Comparison of ENCODE assay signal across 15 cellular contexts in genomic region chr11:67422894-67423293, GRCh38. TPM values are rescaled to one million over a fixed set of nuclear protein-coding genes. Genes with fewer than 3 reads are reported as not detected.
A peak's percentile ranks its signal among the peaks of the same experiment; 100 is the strongest.
DNase-seq lines count a peak whose midpoint lies in the region; ATAC-seq, FAIRE-seq and TF ChIP-seq lines count a peak whose summit lies in the region.
"Had no signal": no experiment of that assay in that cellular context is flagged by ENCODE, and none has a peak within 500 bp of the region (broad histone marks: within the 10 kb centered on the region; RNA-seq: fewer than 3 reads in every experiment).

No MANE protein-coding gene starts in this region.

- no peaks in the 10 kb centered on the region for H3K79me1 ChIP-seq in H1 (ENCODE audit: low read depth, low read length)

- FAIRE-seq in H1 (lab: Jason Lieb, UNC): no peak

- CTCF ChIA-PET in H1 (lab: Charles Lee; ENCODE audit: partially characterized antibody): interaction anchor here (1.1 to 1.5 kb wide), 4 partner anchors 21 to 106 kb away, joined by 3 to 5 read pairs (median 3); partner anchors contain the start of gene PPP1CA

- H3K27ac Mint-ChIP-seq in activated CD4-positive, alpha-beta T cell treated with anti-CD3 and anti-CD28 coated beads, Interleukin-2, amount 10 ng/mL, durations not matched to agents 24 days and 14 days: no peak overlapping the region
- no peak overlapping the region for H3K27ac Mint-ChIP-seq in neural crest cell (ENCODE audit: unreplicated experiment)
- H3K27ac Mint-ChIP-seq: activated CD8-positive, alpha-beta memory T cell treated with anti-CD3 and anti-CD28 coated beads, Interleukin-2, amount 10 ng/mL, durations not matched to agents 7 days and 5 days had no signal

- H3K23me2 ChIP-seq in H1 (ENCODE audit: low read depth, low read length): peaks cover 12% of the 10 kb centered on the region; the same call in 1 of the 2 replicates

- TF ChIP-seq POLR2A in H1 (IDR thresholded peaks at IDR 0.05; ENCODE audit: control extremely low read depth in 1 of 2, low read depth in 2 of 2, low read length in 2 of 2): no peak

- H2AFZ ChIP-seq in H1 (ENCODE audit: low read length): no peak overlapping the region

- H3K9ac ChIP-seq in H1 (replicated peaks in 1 of 4; ENCODE audit: extremely low read depth in 1 of 4, low read depth in 3 of 4, low read length in 3 of 4): no peak overlapping the region

- peak overlapping the region; percentile 39 for H3K4me3 Mint-ChIP-seq in activated CD4-positive, alpha-beta T cell treated with anti-CD3 and anti-CD28 coated beads, Interleukin-2, amount 10 ng/mL, durations not matched to agents 24 days and 14 days
- peak overlapping the region; percentile 31 for H3K4me3 Mint-ChIP-seq in neural crest cell
- no peak overlapping the region for H3K4me3 Mint-ChIP-seq in activated T-cell treated with anti-CD3 and anti-CD28 coated beads, Interleukin-2, amount 50 U/mL, for 4 hours
- H3K4me3 Mint-ChIP-seq: activated CD8-positive, alpha-beta memory T cell treated with anti-CD3 and anti-CD28 coated beads, Interleukin-2, amount 10 ng/mL, durations not matched to agents 7 days and 5 days had no signal

- H3K79me2 ChIP-seq in H1 (ENCODE audit: control insufficient read depth in 1 of 2, insufficient read depth in 2 of 2, low read length in 2 of 2): no peaks in the 10 kb centered on the region

- H2BK15ac ChIP-seq in H1 (ENCODE audit: low read length): no peak overlapping the region

- 80% methylated on average over 6 of the region's 6 CpGs; no CpG with 5 or more reads in 1 of the 2 experiments for whole genome bisulfite sequencing in H1 (ENCODE audit: extremely low coverage in 1 of 2, insufficient coverage in 1 of 2, insufficient read length in 1 of 2, insufficient replicate concordance in 2 of 2, low coverage in 1 of 2, low lambda C conversion rate in 2 of 2, missing lambda C conversion rate in 1 of 2), 2 experiments

- no peak for TF ChIP-seq EP300 in H1 (IDR thresholded peaks at IDR 0.05; ENCODE audit: borderline replicate concordance in 1 of 2, low read depth in 2 of 2, low read length in 2 of 2)

- H3K9me3 Mint-ChIP-seq in activated CD4-positive, alpha-beta T cell treated with anti-CD3 and anti-CD28 coated beads, Interleukin-2, amount 10 ng/mL, durations not matched to agents 24 days and 14 days: no peaks in the 10 kb centered on the region
- H3K9me3 Mint-ChIP-seq in neural crest cell: no peaks in the 10 kb centered on the region
- no peaks in the 10 kb centered on the region for H3K9me3 Mint-ChIP-seq in activated T-cell treated with anti-CD3 and anti-CD28 coated beads, Interleukin-2, amount 50 U/mL, for 4 hours
- H3K9me3 Mint-ChIP-seq: naive B cell had no signal

- no peak overlapping the region for H4K5ac ChIP-seq in H1 (ENCODE audit: insufficient read length, low read depth, low read length)

- TF ChIP-seq CTCF in H1 (IDR thresholded peaks at IDR 0.05; ENCODE audit: control extremely low read depth in 1 of 3, insufficient read depth in 1 of 3, low read depth in 1 of 3, low read length in 3 of 3) (no peak), neural crest cell (conservative IDR thresholded peaks at IDR 0.05) (no peak)

- no peak overlapping the region for H3K18ac ChIP-seq in H1 (ENCODE audit: extremely low read depth, low read length)

- no peak overlapping the region for H3K56ac ChIP-seq in H1 (replicated peaks; ENCODE audit: insufficient read length, low read depth, low read length)

- H3K4me1 Mint-ChIP-seq in activated CD4-positive, alpha-beta T cell treated with anti-CD3 and anti-CD28 coated beads, Interleukin-2, amount 10 ng/mL, durations not matched to agents 24 days and 14 days: peaks cover 30% of the 10 kb centered on the region
- peaks cover 15% of the 10 kb centered on the region for H3K4me1 Mint-ChIP-seq in neural crest cell
- peaks cover 37% of the 10 kb centered on the region for H3K4me1 Mint-ChIP-seq in activated T-cell treated with anti-CD3 and anti-CD28 coated beads, Interleukin-2, amount 50 U/mL, for 4 hours (ENCODE audit: low read depth)

- peak overlapping the region; percentile 12 for H4K91ac ChIP-seq in H1 (replicated peaks; ENCODE audit: insufficient read length, low read length)

- H4K8ac ChIP-seq in H1 (ENCODE audit: extremely low read depth, insufficient read depth, low read length): no peak overlapping the region

- no peak overlapping the region for H2BK5ac ChIP-seq in H1 (ENCODE audit: low read depth, low read length)

- intact Hi-C loops in activated CD4-positive, alpha-beta T cell treated with anti-CD3 and anti-CD28 coated beads, Interleukin-2, amount 10 ng/mL, durations not matched to agents 24 days and 14 days (cut with micrococcal nuclease): loop anchor here (10.0 kb wide), 1 partner anchor 182 kb away; the partner anchor contains the start of gene NDUFV1

- no peak for ATAC-seq in activated T-cell treated with anti-CD3 and anti-CD28 coated beads, Interleukin-2, amount 50 U/mL, for 4 hours
- ATAC-seq: activated CD8-positive, alpha-beta memory T cell treated with anti-CD3 and anti-CD28 coated beads, Interleukin-2, amount 10 ng/mL, durations not matched to agents 7 days and 5 days had no signal

- no peak overlapping the region for H2BK12ac ChIP-seq in H1 (ENCODE audit: low read depth, low read length)

- no peak overlapping the region for H3K4me3 ChIP-seq in H1 (ENCODE audit: extremely low read depth in 1 of 4, insufficient read depth in 2 of 4, low read depth in 3 of 4, low read length in 4 of 4)
- H3K4me3 ChIP-seq: SK-N-MC had no signal

- peaks cover 0 to 8% (median 5%) of the 10 kb centered on the region in 4 experiments; a peak in 4 of 7 replicates for H3K4me1 ChIP-seq in H1 (replicated peaks in 1 of 4; ENCODE audit: control insufficient read depth in 3 of 4, insufficient read depth in 4 of 4, low read length in 3 of 4)

- no peak overlapping the region for H3K23ac ChIP-seq in H1 (ENCODE audit: insufficient read length)

- no peak overlapping the region for H3K4me2 ChIP-seq in H1 (ENCODE audit: insufficient read depth in 1 of 2, low read depth in 2 of 2, low read length in 2 of 2)

- no peaks in the 10 kb centered on the region for H3K9me3 ChIP-seq in H1 (ENCODE audit: insufficient read depth in 2 of 2, low read depth in 1 of 2, low read length in 1 of 2)

- peaks cover 2% of the 10 kb centered on the region for H3K27me3 Mint-ChIP-seq in activated CD4-positive, alpha-beta T cell treated with anti-CD3 and anti-CD28 coated beads, Interleukin-2, amount 10 ng/mL, durations not matched to agents 24 days and 14 days
- H3K27me3 Mint-ChIP-seq in neural crest cell (ENCODE audit: low read depth): peaks cover 5% of the 10 kb centered on the region
- no peaks in the 10 kb centered on the region for H3K27me3 Mint-ChIP-seq in activated T-cell treated with anti-CD3 and anti-CD28 coated beads, Interleukin-2, amount 50 U/mL, for 4 hours (ENCODE audit: low read depth)
- H3K27me3 Mint-ChIP-seq: activated CD8-positive, alpha-beta memory T cell treated with anti-CD3 and anti-CD28 coated beads, Interleukin-2, amount 10 ng/mL, durations not matched to agents 7 days and 5 days; naive B cell had no signal

- no peak overlapping the region for H2AK5ac ChIP-seq in H1 (ENCODE audit: low read depth, low read length)

- H3K27me3 ChIP-seq in H1 (replicated peaks in 1 of 4; ENCODE audit: control insufficient read depth in 3 of 4, extremely low read depth in 1 of 4, insufficient read depth in 3 of 4, low read length in 3 of 4): peaks cover 0 to 8% (median 5%) of the 10 kb centered on the region in 4 experiments; a peak in 4 of 7 replicates

- H2BK120ac ChIP-seq in H1 (replicated peaks; ENCODE audit: low read depth, low read length): no peak overlapping the region

- H3K36me3 Mint-ChIP-seq in activated CD4-positive, alpha-beta T cell treated with anti-CD3 and anti-CD28 coated beads, Interleukin-2, amount 10 ng/mL, durations not matched to agents 24 days and 14 days (ENCODE audit: low read depth): no peaks in the 10 kb centered on the region
- no peaks in the 10 kb centered on the region for H3K36me3 Mint-ChIP-seq in neural crest cell (ENCODE audit: low read depth)
- no peaks in the 10 kb centered on the region for H3K36me3 Mint-ChIP-seq in activated T-cell treated with anti-CD3 and anti-CD28 coated beads, Interleukin-2, amount 50 U/mL, for 4 hours (ENCODE audit: insufficient read depth)
- H3K36me3 Mint-ChIP-seq: activated CD8-positive, alpha-beta memory T cell treated with anti-CD3 and anti-CD28 coated beads, Interleukin-2, amount 10 ng/mL, durations not matched to agents 7 days and 5 days; naive B cell had no signal

- no peak overlapping the region for H2BK20ac ChIP-seq in H1 (ENCODE audit: low read length)

- no peaks in the 10 kb centered on the region for H3K36me3 ChIP-seq in H1 (ENCODE audit: control insufficient read depth in 2 of 4, insufficient read depth in 4 of 4, low read length in 3 of 4)

- DNase-seq in activated CD4-positive, alpha-beta T cell treated with anti-CD3 and anti-CD28 coated beads, Interleukin-2, amount 10 ng/mL, durations not matched to agents 24 days and 14 days: no peak
- no peak for DNase-seq in activated CD4-positive, alpha-beta T cell treated with anti-CD3 and anti-CD28 coated beads for 48 hours
- peak; percentile 56 for DNase-seq in M059J (ENCODE audit: low read depth)
- no peak for DNase-seq in H1 (ENCODE audit: low read depth in 1 of 2, low spot score in 2 of 2)
- DNase-seq in neural crest cell (ENCODE audit: low read depth, low spot score): no peak
- no peak for DNase-seq in NCI-H1694 treated with DMSO at 0.1 percent for 48 hours (lab: John Stamatoyannopoulos, UW)
- DNase-seq in COR-L47 (lab: John Stamatoyannopoulos, UW): no peak
- no peak for DNase-seq in activated T-cell treated with anti-CD3 and anti-CD28 coated beads, Interleukin-2, amount 50 U/mL, for 4 hours
- DNase-seq: activated CD8-positive, alpha-beta memory T cell treated with anti-CD3 and anti-CD28 coated beads, Interleukin-2, amount 10 ng/mL, durations not matched to agents 7 days and 5 days; activated naive CD4-positive, alpha-beta T cell; KBM-7; naive B cell; NCI-H1105; NCI-H345 had no signal

- no peak overlapping the region for H3K4ac ChIP-seq in H1 (replicated peaks; ENCODE audit: insufficient read length, low read depth, low read length)

- peaks cover 0 to 3% of the 10 kb centered on the region in 2 experiments for H4K20me1 ChIP-seq in H1 (replicated peaks in 1 of 2; ENCODE audit: control insufficient read depth in 1 of 2, insufficient read depth in 2 of 2, low read length in 2 of 2)

- no peak for TF ChIP-seq RAD21 in H1 (IDR thresholded peaks at IDR 0.05 in 1 of 2, conservative IDR thresholded peaks at IDR 0.05 in 1 of 2; ENCODE audit: low read depth in 2 of 2, low read length in 2 of 2)

- POLR2A ChIA-PET in H1 (lab: Charles Lee; ENCODE audit: partially characterized antibody): interaction anchor here (0.7 to 10.2 kb wide), 4 partner anchors 13 to 42 kb away, joined by 3 to 104 read pairs (median 4); partner anchors contain the start of genes PPP1CA and PTPRCAP

- no peak overlapping the region for H3K27ac ChIP-seq in H1 (ENCODE audit: low read depth, low read length)
- H3K27ac ChIP-seq: SK-N-MC had no signal

- H3K14ac ChIP-seq in H1 (ENCODE audit: insufficient read length): no peak overlapping the region

RNA-seq across cellular contexts. Expression of gene RPS6KB2, which starts 5.4 kb away (rescaled TPM):
- 79.3 and 83.1 TPM in 2 replicates for total RNA-seq in activated CD4-positive, alpha-beta T cell treated with anti-CD3 and anti-CD28 coated beads, Interleukin-2, amount 10 ng/mL, durations not matched to agents 24 days and 14 days
- total RNA-seq in M059J (2014; rRNA removed; shearing (Covaris generic)): 36.6 and 37.1 TPM in 2 replicates
- total RNA-seq in H1 (2021; fragmentation: NEBNext Ultra II Directional; extraction: Animal tissue kit (Norgen Biotek cat#: 25700)): 41.0 and 43.9 TPM in 2 replicates
- polyA plus RNA-seq in H1 (2011; rRNA removed): 47.1 and 58.6 TPM in 2 replicates
- 54.3 TPM for polyA plus RNA-seq in H1 (2011; cell fraction: cytosol; rRNA removed)
- 104 TPM for polyA plus RNA-seq in H1 (2011; cell fraction: nucleus; rRNA removed)
- 31.6 to 44.5 TPM (median 41.0 TPM) in 4 replicates for polyA plus RNA-seq in H1 (2012, experiment 1 of 2)
- 44.7 TPM for polyA plus RNA-seq in H1 (2012, experiment 2 of 2)
- 27.6 TPM for polyA plus RNA-seq in H1 (2013, experiment 1 of 2)
- polyA plus RNA-seq in H1 (2013, experiment 2 of 2): 27.9 TPM
- polyA minus RNA-seq in H1 (2011; rRNA and poly(A)+ RNA removed): 36.3 and 41.7 TPM in 2 replicates
- polyA minus RNA-seq in H1 (2011; cell fraction: cytosol; rRNA and poly(A)+ RNA removed): 30.8 TPM
- polyA minus RNA-seq in H1 (2011; cell fraction: nucleus; rRNA and poly(A)+ RNA removed): 44.4 TPM
- 48.4 and 55.0 TPM in 2 replicates for total RNA-seq in neural crest cell
- total RNA-seq in activated T-cell treated with anti-CD3 and anti-CD28 coated beads, Interleukin-2, amount 50 U/mL, for 4 hours: 10 to 100 TPM; 90.3 to 97.2 (median 92.7) TPM

RNA-seq across cellular contexts. Expression of gene CARNS1, which starts 7.4 kb away (rescaled TPM):
- 0.77 and 0.83 TPM in 2 replicates for total RNA-seq in activated CD4-positive, alpha-beta T cell treated with anti-CD3 and anti-CD28 coated beads, Interleukin-2, amount 10 ng/mL, durations not matched to agents 24 days and 14 days
- total RNA-seq in M059J (2014; rRNA removed; shearing (Covaris generic)): 0.22 TPM in 1 of 2 replicates, not detected in the other
- total RNA-seq in H1 (2021; fragmentation: NEBNext Ultra II Directional; extraction: Animal tissue kit (Norgen Biotek cat#: 25700)): 0.61 and 1.1 TPM in 2 replicates
- 0.82 and 0.96 TPM in 2 replicates for polyA plus RNA-seq in H1 (2011; rRNA removed)
- polyA plus RNA-seq in H1 (2011; cell fraction: cytosol; rRNA removed): 1.1 TPM
- polyA plus RNA-seq in H1 (2011; cell fraction: nucleus; rRNA removed): 5.7 TPM
- 0.72 to 2.2 TPM (median 1.1 TPM) in 4 replicates for polyA plus RNA-seq in H1 (2012, experiment 1 of 2)
- 0.47 TPM for polyA plus RNA-seq in H1 (2012, experiment 2 of 2)
- 0.51 TPM for polyA plus RNA-seq in H1 (2013, experiment 1 of 2)
- polyA plus RNA-seq in H1 (2013, experiment 2 of 2): 0.31 TPM
- 0.47 and 0.54 TPM in 2 replicates for polyA minus RNA-seq in H1 (2011; rRNA and poly(A)+ RNA removed)
- polyA minus RNA-seq in H1 (2011; cell fraction: cytosol; rRNA and poly(A)+ RNA removed): 0.22 TPM
- polyA minus RNA-seq in H1 (2011; cell fraction: nucleus; rRNA and poly(A)+ RNA removed): 1.4 TPM
- 0.07 and 0.12 TPM in 2 replicates for total RNA-seq in neural crest cell
- total RNA-seq in activated T-cell treated with anti-CD3 and anti-CD28 coated beads, Interleukin-2, amount 50 U/mL, for 4 hours: 1 to 10 TPM; 1.4 to 2.2 (median 1.5) TPM

RNA-seq across cellular contexts. Expression of gene PTPRCAP, which starts 14.6 kb away (rescaled TPM):
- total RNA-seq in activated CD4-positive, alpha-beta T cell treated with anti-CD3 and anti-CD28 coated beads, Interleukin-2, amount 10 ng/mL, durations not matched to agents 24 days and 14 days: 85.1 and 90.3 TPM in 2 replicates
- 0.20 and 0.47 TPM in 2 replicates for total RNA-seq in M059J (2014; rRNA removed; shearing (Covaris generic))
- 0.78 and 1.4 TPM in 2 replicates for total RNA-seq in H1 (2021; fragmentation: NEBNext Ultra II Directional; extraction: Animal tissue kit (Norgen Biotek cat#: 25700))
- polyA plus RNA-seq in H1 (2011; rRNA removed): 6.7 and 9.5 TPM in 2 replicates
- polyA plus RNA-seq in H1 (2011; cell fraction: cytosol; rRNA removed): 6.7 TPM
- polyA plus RNA-seq in H1 (2011; cell fraction: nucleus; rRNA removed): 39.1 TPM
- polyA plus RNA-seq in H1 (2012, experiment 1 of 2): 3.0 to 3.5 TPM (median 3.2 TPM) in 4 replicates
- polyA plus RNA-seq in H1 (2012, experiment 2 of 2): 1.9 TPM
- polyA plus RNA-seq in H1 (2013, experiment 1 of 2): 1.2 TPM
- 0.85 TPM for polyA plus RNA-seq in H1 (2013, experiment 2 of 2)
- polyA minus RNA-seq in H1 (2011; rRNA and poly(A)+ RNA removed): 0.28 and 0.44 TPM in 2 replicates
- 2.3 TPM for polyA minus RNA-seq in H1 (2011; cell fraction: cytosol; rRNA and poly(A)+ RNA removed)
- polyA minus RNA-seq in H1 (2011; cell fraction: nucleus; rRNA and poly(A)+ RNA removed): 5.0 TPM
- 0.84 and 1.6 TPM in 2 replicates for total RNA-seq in neural crest cell
- total RNA-seq in activated T-cell treated with anti-CD3 and anti-CD28 coated beads, Interleukin-2, amount 50 U/mL, for 4 hours: 100 to 1,000 TPM in 2 of 3 donors, 10 to 100 TPM in 1; 61.5 to 114 (median 108) TPM

RNA-seq across cellular contexts. Expression of gene TBC1D10C, which starts 19.0 kb away (rescaled TPM):
- 115 and 119 TPM in 2 replicates for total RNA-seq in activated CD4-positive, alpha-beta T cell treated with anti-CD3 and anti-CD28 coated beads, Interleukin-2, amount 10 ng/mL, durations not matched to agents 24 days and 14 days
- total RNA-seq in M059J (2014; rRNA removed; shearing (Covaris generic)): not detected in 2 replicates
- total RNA-seq in H1 (2021; fragmentation: NEBNext Ultra II Directional; extraction: Animal tissue kit (Norgen Biotek cat#: 25700)): 0.69 TPM in 1 of 2 replicates, not detected in the other
- polyA plus RNA-seq in H1 (2011; rRNA removed): 0.27 and 0.35 TPM in 2 replicates
- polyA plus RNA-seq in H1 (2011; cell fraction: cytosol; rRNA removed): 0.16 TPM
- polyA plus RNA-seq in H1 (2011; cell fraction: nucleus; rRNA removed): 1.6 TPM
- 0.11 to 1.00 TPM (median 0.55 TPM) in 4 replicates for polyA plus RNA-seq in H1 (2012, experiment 1 of 2)
- 0.31 TPM for polyA plus RNA-seq in H1 (2012, experiment 2 of 2)
- polyA plus RNA-seq in H1 (2013, experiment 1 of 2): 0.41 TPM
- 0.46 TPM for polyA plus RNA-seq in H1 (2013, experiment 2 of 2)
- 0.22 and 0.41 TPM in 2 replicates for polyA minus RNA-seq in H1 (2011; rRNA and poly(A)+ RNA removed)
- not detected for polyA minus RNA-seq in H1 (2011; cell fraction: cytosol; rRNA and poly(A)+ RNA removed)
- 0.40 TPM for polyA minus RNA-seq in H1 (2011; cell fraction: nucleus; rRNA and poly(A)+ RNA removed)
- 0.66 and 1.8 TPM in 2 replicates for total RNA-seq in neural crest cell
- 10 to 100 TPM; 63.5 to 90.1 (median 68.5) TPM for total RNA-seq in activated T-cell treated with anti-CD3 and anti-CD28 coated beads, Interleukin-2, amount 50 U/mL, for 4 hours

RNA-seq across cellular contexts. Expression of gene CORO1B, which starts 20.4 kb away (rescaled TPM):
- total RNA-seq in activated CD4-positive, alpha-beta T cell treated with anti-CD3 and anti-CD28 coated beads, Interleukin-2, amount 10 ng/mL, durations not matched to agents 24 days and 14 days: 251 and 259 TPM in 2 replicates
- 79.7 and 137 TPM in 2 replicates for total RNA-seq in M059J (2014; rRNA removed; shearing (Covaris generic))
- 77.1 and 84.3 TPM in 2 replicates for total RNA-seq in H1 (2021; fragmentation: NEBNext Ultra II Directional; extraction: Animal tissue kit (Norgen Biotek cat#: 25700))
- polyA plus RNA-seq in H1 (2011; rRNA removed): 131 and 148 TPM in 2 replicates
- polyA plus RNA-seq in H1 (2011; cell fraction: cytosol; rRNA removed): 141 TPM
- 193 TPM for polyA plus RNA-seq in H1 (2011; cell fraction: nucleus; rRNA removed)
- 50.9 to 80.4 TPM (median 78.0 TPM) in 4 replicates for polyA plus RNA-seq in H1 (2012, experiment 1 of 2)
- 77.6 TPM for polyA plus RNA-seq in H1 (2012, experiment 2 of 2)
- 61.1 TPM for polyA plus RNA-seq in H1 (2013, experiment 1 of 2)
- polyA plus RNA-seq in H1 (2013, experiment 2 of 2): 55.9 TPM
- polyA minus RNA-seq in H1 (2011; rRNA and poly(A)+ RNA removed): 47.7 and 82.2 TPM in 2 replicates
- 51.7 TPM for polyA minus RNA-seq in H1 (2011; cell fraction: cytosol; rRNA and poly(A)+ RNA removed)
- 65.5 TPM for polyA minus RNA-seq in H1 (2011; cell fraction: nucleus; rRNA and poly(A)+ RNA removed)
- total RNA-seq in neural crest cell: 79.0 and 89.5 TPM in 2 replicates
- 100 to 1,000 TPM in 2 of 3 donors, 10 to 100 TPM in 1; 97.5 to 139 (median 114) TPM for total RNA-seq in activated T-cell treated with anti-CD3 and anti-CD28 coated beads, Interleukin-2, amount 50 U/mL, for 4 hours

Comparison
In these comparisons a context has a peak if more than half of its experiments do, and no peak if none do; other contexts are left out.
1. RNA of gene PTPRCAP, which starts 14.6 kb away (total RNA-seq): 61.5 to 114 TPM in activated T-cell treated with anti-CD3 and anti-CD28 coated beads, Interleukin-2, amount 50 U/mL, for 4 hours and 85.1 to 90.3 TPM in activated CD4-positive, alpha-beta T cell treated with anti-CD3 and anti-CD28 coated beads, Interleukin-2, amount 10 ng/mL, durations not matched to agents 24 days and 14 days; 0.84 to 1.6 TPM in neural crest cell, 0.78 to 1.4 TPM in H1 and 0.20 to 0.47 TPM in M059J; every median in the first group is over 10 times any median in the second.